ENCODE assay signal across 18 cellular contexts in genomic region chr14:93175492-93175891, GRCh38.
"Had no signal": no experiment of that assay in that cellular context is flagged by ENCODE, and none has a peak within 500 bp of the region (broad histone marks: within the 10 kb centered on the region; RNA-seq: fewer than 3 reads in every experiment).

No MANE protein-coding gene starts in this region.

- H3K4me2 ChIP-seq: hepatocyte had no signal

- H3K27me3 ChIP-seq: colonic mucosa, foreskin keratinocyte, hepatocyte, neutrophil, right atrium auricular region had no signal

- H2AFZ ChIP-seq: hepatocyte had no signal

- H3K9me3 Mint-ChIP-seq: naive thymus-derived CD8-positive, alpha-beta T cell had no signal

- H3K4me3 ChIP-seq: colonic mucosa, hepatocyte, mucosa of descending colon, right atrium auricular region, sigmoid colon, skin epidermis had no signal

- DNase-seq: cerebellar nuclear complex; colonic mucosa; dermis blood vessel endothelial cell; erythroblast; foreskin keratinocyte; head of caudate nucleus; left colon; mammary epithelial cell; mucosa of descending colon; naive thymus-derived CD8-positive, alpha-beta T cell; sigmoid colon; stimulated activated CD4-positive, alpha-beta T cell treated with anti-CD3 and anti-CD28 coated beads, Interleukin-2, amount 100 ng/mL, for 24 hours; stimulated activated naive CD4-positive, alpha-beta T cell; trophoblast cell had no signal

- H3K27ac ChIP-seq: colonic mucosa, foreskin keratinocyte, hepatocyte, neutrophil, right atrium auricular region, sigmoid colon, skin epidermis had no signal

- H3K4me1 ChIP-seq: colonic mucosa, foreskin keratinocyte, right atrium auricular region, sigmoid colon had no signal

- H3K27ac Mint-ChIP-seq: naive thymus-derived CD8-positive, alpha-beta T cell had no signal

- H3K36me3 Mint-ChIP-seq: naive thymus-derived CD8-positive, alpha-beta T cell had no signal

- ATAC-seq: foreskin keratinocyte; left colon; mucosa of descending colon; naive thymus-derived CD8-positive, alpha-beta T cell had no signal

- H3K4me3 Mint-ChIP-seq: naive thymus-derived CD8-positive, alpha-beta T cell had no signal

- H3K36me3 ChIP-seq: colonic mucosa, neutrophil, right atrium auricular region, sigmoid colon had no signal

- H3K79me2 ChIP-seq: hepatocyte had no signal

- H3K9me3 ChIP-seq: colonic mucosa, mucosa of descending colon, neutrophil, right atrium auricular region, sigmoid colon had no signal
